In genomic region chr17:18955009-18955408, GRCh38 we compare ENCODE assay signal across 17 cellular contexts. TPM values are rescaled to one million over a fixed set of nuclear protein-coding genes. Genes with fewer than 3 reads are reported as not detected.
"Had no signal": no experiment of that assay in that cellular context is flagged by ENCODE, and none has a peak within 500 bp of the region (broad histone marks: within the 10 kb centered on the region; RNA-seq: fewer than 3 reads in every experiment).

No MANE protein-coding gene starts in this region.

- DNase-seq: heart right ventricle; islet precursor cell; left lung; nucleus accumbens; sigmoid colon; SJCRH30; stimulated activated CD4-positive, alpha-beta T cell treated with anti-CD3 and anti-CD28 coated beads, Interleukin-12 subunit alpha, Interleukin-12 subunit beta, amount 100 ng/mL, for 4 hours; SW 1271; uterus had no signal

- H3K27ac ChIP-seq: heart right ventricle, left lung, psoas muscle, sigmoid colon, SJCRH30, uterus had no signal

- H3K9me3 Mint-ChIP-seq: activated naive CD4-positive, alpha-beta T cell treated with anti-CD3 and anti-CD28 coated beads for 36 hours; activated T-cell treated with anti-CD3 and anti-CD28 coated beads, Interleukin-2, amount 50 U/mL, for 72 hours; natural killer cell treated with Interleukin-12 subunit alpha and Interleukin-12 subunit beta and Interleukin-15 and Interleukin-18, amount 100 ng/mL, for 72 hours had no signal

- H3K4me3 ChIP-seq: heart right ventricle, left lung, mucosa of descending colon, psoas muscle, sigmoid colon, SJCRH30, uterus had no signal

- H3K4me1 ChIP-seq: left lung, psoas muscle, sigmoid colon, uterus had no signal

- ATAC-seq: heart right ventricle; left lung; natural killer cell treated with Interleukin-12 subunit alpha and Interleukin-12 subunit beta and Interleukin-15 and Interleukin-18, amount 100 ng/mL, for 72 hours; psoas muscle had no signal

- H3K36me3 ChIP-seq: heart right ventricle, left lung, sigmoid colon, SJCRH30, uterus had no signal

- H3K36me3 Mint-ChIP-seq: natural killer cell treated with Interleukin-12 subunit alpha and Interleukin-12 subunit beta and Interleukin-15 and Interleukin-18, amount 100 ng/mL, for 72 hours had no signal

- H3K4me3 Mint-ChIP-seq: natural killer cell treated with Interleukin-12 subunit alpha and Interleukin-12 subunit beta and Interleukin-15 and Interleukin-18, amount 100 ng/mL, for 72 hours had no signal

- FAIRE-seq: astrocyte, frontal cortex had no signal

- H3K27me3 ChIP-seq: heart right ventricle, left lung, sigmoid colon, uterus had no signal

- H3K9me3 ChIP-seq: heart right ventricle, left lung, mucosa of descending colon, psoas muscle, sigmoid colon, SJCRH30, uterus had no signal

- H3K27ac Mint-ChIP-seq: activated naive CD4-positive, alpha-beta T cell treated with anti-CD3 and anti-CD28 coated beads for 36 hours; activated T-cell treated with anti-CD3 and anti-CD28 coated beads, Interleukin-2, amount 50 U/mL, for 72 hours; natural killer cell treated with Interleukin-12 subunit alpha and Interleukin-12 subunit beta and Interleukin-15 and Interleukin-18, amount 100 ng/mL, for 72 hours had no signal

RNA-seq across cellular contexts. Expression of gene SLC5A10, which starts 3.0 kb away (rescaled TPM):
- total RNA-seq: activated naive CD4-positive, alpha-beta T cell treated with anti-CD3 and anti-CD28 coated beads for 36 hours; activated T-cell treated with anti-CD3 and anti-CD28 coated beads, Interleukin-2, amount 50 U/mL, for 72 hours; fibroblast of lung; frontal cortex; left lung; natural killer cell treated with Interleukin-12 subunit alpha and Interleukin-12 subunit beta and Interleukin-15 and Interleukin-18, amount 100 ng/mL, for 72 hours; psoas muscle; sigmoid colon; SJCRH30; uterus had no signal
- polyA plus RNA-seq: fibroblast of lung had no signal
